19 cellular contexts compared by ENCODE assay signal in the genomic region with DNA sequence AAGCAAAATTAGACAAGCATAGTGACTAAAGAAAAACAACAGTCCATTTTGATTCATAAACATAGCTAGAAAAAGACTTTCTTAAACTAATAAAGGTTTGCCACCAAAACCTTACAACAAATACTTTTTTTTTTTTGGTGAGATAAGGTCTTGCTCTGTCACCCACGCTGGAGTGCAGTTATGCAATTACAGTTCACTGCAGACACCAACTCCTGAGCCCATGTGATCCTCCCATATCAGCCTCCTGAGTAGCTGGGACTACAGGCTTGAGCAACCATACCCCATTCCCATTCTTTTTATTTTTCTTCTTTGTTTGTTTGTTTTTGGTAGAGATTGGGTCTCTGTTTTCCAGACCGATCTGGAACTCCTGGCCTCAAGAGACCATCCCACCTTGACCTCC.
"Had no signal": no experiment of that assay in that cellular context is flagged by ENCODE, and none has a peak within 500 bp of the region (broad histone marks: within the 10 kb centered on the region; RNA-seq: fewer than 3 reads in every experiment).

No MANE protein-coding gene starts in this region.

- H3K27me3 ChIP-seq: dorsolateral prefrontal cortex, esophagus muscularis mucosa, foreskin keratinocyte, gastroesophageal sphincter, heart right ventricle, left lung had no signal

- H3K4me1 ChIP-seq: esophagus muscularis mucosa, gastroesophageal sphincter, heart right ventricle, left lung, lower lobe of right lung had no signal

- H3K4me3 ChIP-seq: coronary artery, dorsolateral prefrontal cortex, esophagus muscularis mucosa, gastroesophageal sphincter, heart right ventricle, left lung, lower lobe of right lung, mucosa of descending colon had no signal

- ATAC-seq: foreskin keratinocyte, gastroesophageal sphincter, heart right ventricle, left cardiac atrium, left lung, left ventricle myocardium superior, lower lobe of right lung, mucosa of descending colon had no signal

- H3K36me3 ChIP-seq: esophagus muscularis mucosa, gastroesophageal sphincter, heart right ventricle, left lung, lower lobe of right lung had no signal

- H3K27ac ChIP-seq: coronary artery, dorsolateral prefrontal cortex, esophagus muscularis mucosa, foreskin keratinocyte, gastroesophageal sphincter, heart right ventricle, left lung, lower lobe of right lung had no signal

- H3K9me3 ChIP-seq: esophagus muscularis mucosa, gastroesophageal sphincter, heart right ventricle, left lung, lower lobe of right lung, mucosa of descending colon had no signal

- DNase-seq: dermis blood vessel endothelial cell; dorsolateral prefrontal cortex; effector CD4-positive, alpha-beta T cell; effector memory CD4-positive, alpha-beta T cell; foreskin keratinocyte; glutamatergic neuron; head of caudate nucleus; heart right ventricle; hippocampal formation; left cardiac atrium; left lung; left ventricle myocardium superior; lower lobe of right lung; mesenchymal stem cell; mucosa of descending colon; naive B cell had no signal
